ENCODE assay signal across 29 cellular contexts in genomic region chr10:104151737-104152136, GRCh38.
"Had no signal": no experiment of that assay in that cellular context is flagged by ENCODE, and none has a peak within 500 bp of the region (broad histone marks: within the 10 kb centered on the region; RNA-seq: fewer than 3 reads in every experiment).

No MANE protein-coding gene starts in this region.

- H3K36me3 ChIP-seq: stomach, suprapubic skin, thoracic aorta, thyroid gland, tibial artery, transverse colon, upper lobe of left lung, upper lobe of right lung, uterus, vagina had no signal

- DNase-seq: stimulated activated CD4-positive, alpha-beta T cell treated with anti-CD3 and anti-CD28 coated beads, Interleukin-2, amount 100 ng/mL, for 48 hours; stimulated activated CD4-positive, alpha-beta T cell treated with anti-CD3 and anti-CD28 coated beads, Interleukin-4, amount 100 ng/mL, for 1 hour; stimulated activated CD4-positive, alpha-beta T cell treated with anti-CD3 and anti-CD28 coated beads, Interleukin-4, amount 100 ng/mL, for 24 hours; stimulated activated CD4-positive, alpha-beta T cell treated with anti-CD3 and anti-CD28 coated beads, Interleukin-4, amount 100 ng/mL, for 4 hours; stimulated activated CD8-positive, alpha-beta memory T cell treated with anti-CD3 and anti-CD28 coated beads, Interleukin-4, amount 100 ng/mL, for 48 hours; stimulated activated naive B cell treated with anti-CD40 and anti-IgM and Interleukin-4, amounts not matched to agents 10 μg/mL and 1 μg/mL and 100 μg/mL, for 72 hours; stimulated activated naive CD4-positive, alpha-beta T cell; stimulated activated naive CD4-positive, alpha-beta T cell treated with Interleukin-2 at 50 U/mL for 16 hours; stimulated activated naive CD8-positive, alpha-beta T cell treated with anti-CD3 and anti-CD28 coated beads, Interleukin-15, amount 100 ng/mL, for 72 hours; stimulated activated naive CD8-positive, alpha-beta T cell treated with anti-CD3 and anti-CD28 coated beads, Interleukin-15, Interleukin-2, amounts not matched to agents 100 U/mL and 50 U/mL, for 24 hours; stomach; substantia nigra; testis; thyroid gland; tibial artery; transverse colon; trophoblast cell; upper lobe of left lung; upper lobe of right lung; uterus had no signal

- H3K4me3 ChIP-seq: stomach, suprapubic skin, testis, thoracic aorta, thyroid gland, tibial artery, tibial nerve, transverse colon, upper lobe of left lung, upper lobe of right lung, uterus, vagina had no signal

- H3K27ac Mint-ChIP-seq: stimulated activated effector memory CD8-positive, alpha-beta T cell treated with anti-CD3 and anti-CD28 coated beads, Interleukin-12 subunit alpha, Interleukin-12 subunit beta, amount 100 ng/mL, for 72 hours; stimulated activated memory B cell treated with anti-CD40 and anti-IgM and Interleukin-4, amounts not matched to agents 10 μg/mL and 1 μg/mL and 100 μg/mL, for 72 hours; stimulated activated naive B cell treated with anti-CD40 and anti-IgM and Interleukin-4, amounts not matched to agents 10 μg/mL and 1 μg/mL and 100 μg/mL, for 72 hours; stimulated activated naive CD8-positive, alpha-beta T cell treated with anti-CD3 and anti-CD28 coated beads, Interleukin-15, amount 100 ng/mL, for 72 hours; stimulated activated naive CD8-positive, alpha-beta T cell treated with anti-CD3 and anti-CD28 coated beads, Interleukin-15, Interleukin-2, amounts not matched to agents 100 ng/mL and 50 ng/mL, for 24 hours; type B pancreatic cell had no signal

- H3K9me3 ChIP-seq: suprapubic skin, testis, thyroid gland, upper lobe of right lung had no signal

- ATAC-seq: stimulated activated effector memory CD8-positive, alpha-beta T cell treated with anti-CD3 and anti-CD28 coated beads, Interleukin-12 subunit alpha, Interleukin-12 subunit beta, amount 100 ng/mL, for 72 hours; stimulated activated memory B cell treated with anti-CD40 and anti-IgM and Interleukin-4, amounts not matched to agents 10 μg/mL and 1 μg/mL and 100 μg/mL, for 72 hours; stimulated activated naive B cell treated with anti-CD40 and anti-IgM and Interleukin-4, amounts not matched to agents 10 μg/mL and 1 μg/mL and 100 μg/mL, for 72 hours; stimulated activated naive CD8-positive, alpha-beta T cell treated with anti-CD3 and anti-CD28 coated beads, Interleukin-15, amount 100 ng/mL, for 72 hours; stimulated activated naive CD8-positive, alpha-beta T cell treated with anti-CD3 and anti-CD28 coated beads, Interleukin-15, Interleukin-2, amounts not matched to agents 100 U/mL and 50 U/mL, for 24 hours; upper lobe of right lung had no signal

- FAIRE-seq: urothelium cell line had no signal

- H3K4me3 Mint-ChIP-seq: stimulated activated effector memory CD8-positive, alpha-beta T cell treated with anti-CD3 and anti-CD28 coated beads, Interleukin-12 subunit alpha, Interleukin-12 subunit beta, amount 100 ng/mL, for 72 hours; stimulated activated memory B cell treated with anti-CD40 and anti-IgM and Interleukin-4, amounts not matched to agents 10 μg/mL and 1 μg/mL and 100 μg/mL, for 72 hours; stimulated activated naive B cell treated with anti-CD40 and anti-IgM and Interleukin-4, amounts not matched to agents 10 μg/mL and 1 μg/mL and 100 μg/mL, for 72 hours; stimulated activated naive CD8-positive, alpha-beta T cell treated with anti-CD3 and anti-CD28 coated beads, Interleukin-15, amount 100 ng/mL, for 72 hours; stimulated activated naive CD8-positive, alpha-beta T cell treated with anti-CD3 and anti-CD28 coated beads, Interleukin-15, Interleukin-2, amounts not matched to agents 100 ng/mL and 50 ng/mL, for 24 hours; type B pancreatic cell had no signal

- H3K27ac ChIP-seq: stomach, suprapubic skin, testis, thoracic aorta, thyroid gland, tibial artery, tibial nerve, transverse colon, upper lobe of left lung, upper lobe of right lung, uterus, vagina had no signal

- H3K4me1 Mint-ChIP-seq: stimulated activated effector memory CD8-positive, alpha-beta T cell treated with anti-CD3 and anti-CD28 coated beads, Interleukin-12 subunit alpha, Interleukin-12 subunit beta, amount 100 ng/mL, for 72 hours; stimulated activated memory B cell treated with anti-CD40 and anti-IgM and Interleukin-4, amounts not matched to agents 10 μg/mL and 1 μg/mL and 100 μg/mL, for 72 hours; stimulated activated naive B cell treated with anti-CD40 and anti-IgM and Interleukin-4, amounts not matched to agents 10 μg/mL and 1 μg/mL and 100 μg/mL, for 72 hours; stimulated activated naive CD8-positive, alpha-beta T cell treated with anti-CD3 and anti-CD28 coated beads, Interleukin-15, amount 100 ng/mL, for 72 hours had no signal

- H3K4me1 ChIP-seq: stomach, suprapubic skin, testis, thyroid gland, tibial artery, tibial nerve, transverse colon, upper lobe of left lung, upper lobe of right lung, uterus, vagina had no signal

- H3K27me3 ChIP-seq: suprapubic skin, testis, thyroid gland, upper lobe of left lung, uterus, vagina had no signal

- H3K36me3 Mint-ChIP-seq: stimulated activated effector memory CD8-positive, alpha-beta T cell treated with anti-CD3 and anti-CD28 coated beads, Interleukin-12 subunit alpha, Interleukin-12 subunit beta, amount 100 ng/mL, for 72 hours had no signal
